ENCODE assay signal across 1 cellular context in genomic region chr1:26035203-26035958, GRCh38.
TF ChIP-seq lines count a peak whose summit lies in the region.

No MANE protein-coding gene starts in this region.

TF ChIP-seq in K562, 482 proteins besides CTCF, POLR2A, EP300 and RAD21 (continued from another document and continues in another):
- TF ChIP-seq, protein P1, sequence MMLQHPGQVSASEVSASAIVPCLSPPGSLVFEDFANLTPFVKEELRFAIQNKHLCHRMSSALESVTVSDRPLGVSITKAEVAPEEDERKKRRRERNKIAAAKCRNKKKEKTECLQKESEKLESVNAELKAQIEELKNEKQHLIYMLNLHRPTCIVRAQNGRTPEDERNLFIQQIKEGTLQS (IDR thresholded peaks at IDR 0.05) = no peak
- TF ChIP-seq, protein P1 (CRISPR knock-in tag; conservative IDR thresholded peaks at IDR 0.05) = 0 out of 2 replicates have a peak, but pooled peaks have one; percentile 56
- TF ChIP-seq RBM22 (IDR thresholded peaks at IDR 0.05; ENCODE audit: low read depth, low read length, poor library complexity, severe bottlenecking) (peak; percentile 19), NRF1 (conservative IDR thresholded peaks at IDR 0.05 in 1 of 2, IDR thresholded peaks at IDR 0.05 in 1 of 2) (peak; percentile 58), ARID1B (IDR thresholded peaks at IDR 0.05) (peak; percentile 43; the same call in 1 of the 2 replicates), ZNF584 (CRISPR knock-in tag; IDR thresholded peaks at IDR 0.05; ENCODE audit: low read depth) (no peak; the same call in 1 of the 2 replicates), SP1 (CRISPR knock-in tag; IDR thresholded peaks at IDR 0.05) (peak; percentile 85), ZNF695 (CRISPR knock-in tag; IDR thresholded peaks at IDR 0.05) (no peak), MTA1 (IDR thresholded peaks at IDR 0.05; ENCODE audit: borderline replicate concordance) (peak; percentile 31; the same call in 1 of the 2 replicates), CBFB (CRISPR knock-in tag; IDR thresholded peaks at IDR 0.05) (peak; percentile 17; the same call in 1 of the 2 replicates), ZBTB43 (CRISPR knock-in tag; IDR thresholded peaks at IDR 0.05) (peak; percentile 65; the same call in 1 of the 2 replicates), CHD1 (IDR thresholded peaks at IDR 0.05; ENCODE audit: low read length) (no peak), RNF2 (IDR thresholded peaks at IDR 0.05) (peak; percentile 57), GATAD2B (IDR thresholded peaks at IDR 0.05; ENCODE audit: borderline replicate concordance) (no peak), HES1 (IDR thresholded peaks at IDR 0.05; ENCODE audit: low read depth) (no peak), SMARCE1 (IDR thresholded peaks at IDR 0.05) (peak; percentile 8; the same call in 1 of the 2 replicates), ZNF217 (CRISPR knock-in tag; IDR thresholded peaks at IDR 0.05) (no peak), SMAD3 (CRISPR knock-in tag; conservative IDR thresholded peaks at IDR 0.05) (no peak), THRAP3 (IDR thresholded peaks at IDR 0.05; ENCODE audit: borderline replicate concordance) (no peak), SMARCA4 (IDR thresholded peaks at IDR 0.05) (0 out of 2 replicates have a peak, but pooled peaks have one; percentile 50), SIN3A (IDR thresholded peaks at IDR 0.05; ENCODE audit: borderline replicate concordance in 2 of 2, control insufficient read depth in 1 of 2, low read depth in 2 of 2, low read length in 2 of 2) (peak; percentile 26 to 47; a peak in 2 of 4 replicates), TAF15 (IDR thresholded peaks at IDR 0.05; ENCODE audit: low read depth, low read length) (no peak), ZNF282 (CRISPR knock-in tag; IDR thresholded peaks at IDR 0.05) (peak; percentile 91; the same call in 1 of the 2 replicates), ZSCAN29 (IDR thresholded peaks at IDR 0.05) (no peak), MECOM (CRISPR knock-in tag; IDR thresholded peaks at IDR 0.05) (peak; percentile 71; the same call in 1 of the 2 replicates), GABPA (tag; conservative IDR thresholded peaks at IDR 0.05; ENCODE audit: low read depth) (no peak), LARP7 (IDR thresholded peaks at IDR 0.05) (0 out of 2 replicates have a peak, but pooled peaks have one; percentile 60), BCLAF1 (IDR thresholded peaks at IDR 0.05; ENCODE audit: borderline replicate concordance in 1 of 2, control insufficient read depth in 1 of 2, low read depth in 2 of 2, low read length in 1 of 2) (no peak), MITF (IDR thresholded peaks at IDR 0.05) (peak; percentile 8; the same call in 1 of the 2 replicates), ZBTB8A (IDR thresholded peaks at IDR 0.05; ENCODE audit: partially characterized antibody) (no peak), CHCHD3 (CRISPR knock-in tag; IDR thresholded peaks at IDR 0.05) (peak; percentile 28; the same call in 1 of the 2 replicates), HBP1 (CRISPR knock-in tag; IDR thresholded peaks at IDR 0.05) (peak; percentile 52; the same call in 1 of the 2 replicates), RFX7 (CRISPR knock-in tag; IDR thresholded peaks at IDR 0.05) (0 out of 2 replicates have a peak, but pooled peaks have one; percentile 10), ZNF146 (CRISPR knock-in tag; IDR thresholded peaks at IDR 0.05; ENCODE audit: unreplicated experiment) (peak; percentile 21), KLF1 (tag; IDR thresholded peaks at IDR 0.05) (no peak), TSHZ1 (CRISPR knock-in tag; IDR thresholded peaks at IDR 0.05) (no peak), ERF (CRISPR knock-in tag; IDR thresholded peaks at IDR 0.05) (peak; percentile 57; the same call in 1 of the 2 replicates), CCAR2 (IDR thresholded peaks at IDR 0.05; ENCODE audit: low read depth, low read length) (no peak), ZNF274 (IDR thresholded peaks at IDR 0.05; ENCODE audit: borderline replicate concordance, low read depth, low read length) (0 out of 2 replicates have a peak, but pooled peaks have one; percentile 34)
- TF ChIP-seq, protein P2, sequence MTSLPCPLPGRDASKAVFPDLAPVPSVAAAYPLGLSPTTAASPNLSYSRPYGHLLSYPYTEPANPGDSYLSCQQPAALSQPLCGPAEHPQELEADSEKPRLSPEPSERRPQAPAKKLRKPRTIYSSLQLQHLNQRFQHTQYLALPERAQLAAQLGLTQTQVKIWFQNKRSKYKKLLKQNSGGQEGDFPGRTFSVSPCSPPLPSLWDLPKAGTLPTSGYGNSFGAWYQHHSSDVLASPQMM (CRISPR knock-in tag; IDR thresholded peaks at IDR 0.05) = no peak
- TF ChIP-seq, protein P3, sequence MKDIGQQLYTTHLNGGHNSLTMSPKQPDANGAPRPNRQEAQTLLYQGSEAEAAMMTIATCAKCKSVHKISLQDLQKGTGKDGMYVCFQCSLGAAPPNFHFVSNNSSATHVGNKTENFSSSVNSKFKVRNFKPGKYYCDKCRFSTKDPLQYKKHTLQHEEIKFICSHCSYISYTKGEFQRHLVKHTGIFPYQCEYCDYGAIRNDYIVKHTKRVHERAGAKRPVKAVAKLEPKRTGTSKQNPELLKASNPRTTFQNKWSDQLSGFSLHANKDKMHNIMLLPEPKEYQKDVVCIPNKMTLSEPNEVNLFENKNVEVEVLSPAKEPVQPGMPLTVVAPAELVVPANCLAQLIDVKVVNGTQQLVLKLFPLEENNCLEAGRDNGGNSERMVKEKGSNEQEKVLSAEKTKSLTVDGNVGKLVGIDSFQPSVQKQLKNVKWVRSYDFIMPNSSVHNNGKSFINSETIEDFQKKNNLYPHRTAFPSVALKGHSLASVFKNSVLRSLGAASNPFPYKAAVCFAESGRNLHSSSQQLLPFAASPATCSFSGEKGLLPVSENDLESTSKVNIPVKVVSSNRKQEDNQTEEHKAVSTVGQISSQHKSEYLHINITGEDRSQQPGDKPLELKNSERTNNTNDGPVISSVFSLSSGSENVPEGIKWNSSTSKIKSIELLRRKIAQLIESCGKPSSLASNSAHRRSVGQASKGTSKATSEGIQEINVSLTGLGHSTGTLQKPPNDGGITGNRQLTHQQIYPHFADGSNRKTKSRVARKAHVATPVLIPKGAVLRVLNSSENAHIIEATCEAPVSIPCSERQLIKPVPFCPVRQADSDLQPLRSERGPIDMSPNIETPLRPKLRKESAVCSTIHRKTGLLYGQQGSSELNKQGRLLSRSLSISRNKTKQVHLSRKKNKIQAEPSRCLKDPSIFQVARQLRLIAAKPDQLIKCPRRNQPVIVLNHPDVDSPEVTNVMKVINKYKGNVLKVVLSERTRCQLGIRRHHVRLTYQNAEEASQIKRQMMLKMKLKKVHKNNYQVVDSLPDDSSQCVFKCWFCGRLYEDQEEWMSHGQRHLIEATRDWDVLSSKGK (CRISPR knock-in tag; IDR thresholded peaks at IDR 0.05) = no peak
- TF ChIP-seq, protein P4, sequence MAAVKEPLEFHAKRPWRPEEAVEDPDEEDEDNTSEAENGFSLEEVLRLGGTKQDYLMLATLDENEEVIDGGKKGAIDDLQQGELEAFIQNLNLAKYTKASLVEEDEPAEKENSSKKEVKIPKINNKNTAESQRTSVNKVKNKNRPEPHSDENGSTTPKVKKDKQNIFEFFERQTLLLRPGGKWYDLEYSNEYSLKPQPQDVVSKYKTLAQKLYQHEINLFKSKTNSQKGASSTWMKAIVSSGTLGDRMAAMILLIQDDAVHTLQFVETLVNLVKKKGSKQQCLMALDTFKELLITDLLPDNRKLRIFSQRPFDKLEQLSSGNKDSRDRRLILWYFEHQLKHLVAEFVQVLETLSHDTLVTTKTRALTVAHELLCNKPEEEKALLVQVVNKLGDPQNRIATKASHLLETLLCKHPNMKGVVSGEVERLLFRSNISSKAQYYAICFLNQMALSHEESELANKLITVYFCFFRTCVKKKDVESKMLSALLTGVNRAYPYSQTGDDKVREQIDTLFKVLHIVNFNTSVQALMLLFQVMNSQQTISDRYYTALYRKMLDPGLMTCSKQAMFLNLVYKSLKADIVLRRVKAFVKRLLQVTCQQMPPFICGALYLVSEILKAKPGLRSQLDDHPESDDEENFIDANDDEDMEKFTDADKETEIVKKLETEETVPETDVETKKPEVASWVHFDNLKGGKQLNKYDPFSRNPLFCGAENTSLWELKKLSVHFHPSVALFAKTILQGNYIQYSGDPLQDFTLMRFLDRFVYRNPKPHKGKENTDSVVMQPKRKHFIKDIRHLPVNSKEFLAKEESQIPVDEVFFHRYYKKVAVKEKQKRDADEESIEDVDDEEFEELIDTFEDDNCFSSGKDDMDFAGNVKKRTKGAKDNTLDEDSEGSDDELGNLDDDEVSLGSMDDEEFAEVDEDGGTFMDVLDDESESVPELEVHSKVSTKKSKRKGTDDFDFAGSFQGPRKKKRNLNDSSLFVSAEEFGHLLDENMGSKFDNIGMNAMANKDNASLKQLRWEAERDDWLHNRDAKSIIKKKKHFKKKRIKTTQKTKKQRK (IDR thresholded peaks at IDR 0.05; ENCODE audit: borderline replicate concordance, low read depth, low read length) = no peak
